Comparison of ENCODE assay signal across 16 cellular contexts in genomic region chrX:19924285-19924684, GRCh38. TPM values are rescaled to one million over a fixed set of nuclear protein-coding genes. Genes with fewer than 3 reads are reported as not detected.
DNase-seq lines count a peak whose midpoint lies in the region; ATAC-seq and TF ChIP-seq lines count a peak whose summit lies in the region.
"Had no signal": no experiment of that assay in that cellular context is flagged by ENCODE, and none has a peak within 500 bp of the region (broad histone marks: within the 10 kb centered on the region; RNA-seq: fewer than 3 reads in every experiment).

No MANE protein-coding gene starts in this region.

- H3K4me3 Mint-ChIP-seq in dendritic cell treated with granulocyte-macrophage colony-stimulating factor and Interleukin-4, amounts not matched to agents 40 ng/mL and 50 ng/mL, for 4 days = no peak overlapping the region
- no peak overlapping the region for H3K4me3 Mint-ChIP-seq in stimulated activated effector memory CD8-positive, alpha-beta T cell treated with anti-CD3 and anti-CD28 coated beads, Interleukin-12 subunit alpha, Interleukin-12 subunit beta, amount 100 ng/mL, for 72 hours
- H3K4me3 Mint-ChIP-seq: naive B cell; stimulated activated naive CD8-positive, alpha-beta T cell treated with anti-CD3 and anti-CD28 coated beads, Interleukin-15, Interleukin-2, amounts not matched to agents 100 ng/mL and 50 ng/mL, for 24 hours had no signal

- no peaks in the 10 kb centered on the region for H3K9me3 Mint-ChIP-seq in dendritic cell treated with granulocyte-macrophage colony-stimulating factor and Interleukin-4, amounts not matched to agents 40 ng/mL and 50 ng/mL, for 4 days
- no peaks in the 10 kb centered on the region for H3K9me3 Mint-ChIP-seq in stimulated activated effector memory CD8-positive, alpha-beta T cell treated with anti-CD3 and anti-CD28 coated beads, Interleukin-12 subunit alpha, Interleukin-12 subunit beta, amount 100 ng/mL, for 72 hours
- H3K9me3 Mint-ChIP-seq: activated T-helper 2 cell treated with anti-CD3 and anti-CD28 coated beads, Interferon-gamma antibody, Interleukin-2, Interleukin-4, amounts not matched to agents 10 μg/mL and 5 μg/mL and 100 μg/mL, durations not matched to agents 14 hours and 24 hours and 36 hours; naive B cell; stimulated activated naive CD8-positive, alpha-beta T cell treated with anti-CD3 and anti-CD28 coated beads, Interleukin-15, Interleukin-2, amounts not matched to agents 100 ng/mL and 50 ng/mL, for 24 hours had no signal

- H3K27ac ChIP-seq in HL-60 (replicated peaks) = no peak overlapping the region
- H3K27ac ChIP-seq: PC-9, prostate gland had no signal

- DNase-seq in HL-60 (ENCODE audit: low read depth in 1 of 2, low spot score in 1 of 2) (peak; percentile 9 to 37), NOMO-1 treated with DMSO at 0.1 percent for 48 hours (lab: John Stamatoyannopoulos, UW; ENCODE audit: unreplicated experiment) (peak; percentile 89), sciatic nerve (ENCODE audit: low spot score) (no peak)
- DNase-seq in stimulated activated CD4-positive, alpha-beta T cell treated with anti-CD3 and anti-CD28 coated beads, Interleukin-15, amount 100 ng/mL, for 24 hours = no peak
- no peak for DNase-seq in stimulated activated effector memory CD8-positive, alpha-beta T cell treated with anti-CD3 and anti-CD28 coated beads, Interleukin-12 subunit alpha, Interleukin-12 subunit beta, amount 100 ng/mL, for 72 hours (ENCODE audit: low spot score in 2 of 2)
- DNase-seq: DND-41, naive B cell, NCI-H1930, NCI-H510A, PC-9 had no signal

- H3K27ac Mint-ChIP-seq in dendritic cell treated with granulocyte-macrophage colony-stimulating factor and Interleukin-4, amounts not matched to agents 40 ng/mL and 50 ng/mL, for 4 days = peak overlapping the region; percentile 74
- H3K27ac Mint-ChIP-seq in stimulated activated effector memory CD8-positive, alpha-beta T cell treated with anti-CD3 and anti-CD28 coated beads, Interleukin-12 subunit alpha, Interleukin-12 subunit beta, amount 100 ng/mL, for 72 hours = no peak overlapping the region
- H3K27ac Mint-ChIP-seq: activated T-helper 2 cell treated with anti-CD3 and anti-CD28 coated beads, Interferon-gamma antibody, Interleukin-2, Interleukin-4, amounts not matched to agents 10 μg/mL and 5 μg/mL and 100 μg/mL, durations not matched to agents 14 hours and 24 hours and 36 hours; stimulated activated naive CD8-positive, alpha-beta T cell treated with anti-CD3 and anti-CD28 coated beads, Interleukin-15, Interleukin-2, amounts not matched to agents 100 ng/mL and 50 ng/mL, for 24 hours had no signal

- H3K27me3 ChIP-seq in HL-60 (ENCODE audit: insufficient read depth, poor library complexity, severe bottlenecking) = no peaks in the 10 kb centered on the region

- H3K4me3 ChIP-seq in HL-60 (replicated peaks; ENCODE audit: insufficient read depth, low read length) = no peak overlapping the region
- H3K4me3 ChIP-seq: PC-9, prostate gland had no signal

- intact Hi-C loops in dendritic cell treated with granulocyte-macrophage colony-stimulating factor and Interleukin-4, amounts not matched to agents 40 ng/mL and 50 ng/mL, for 4 days (cut with micrococcal nuclease) = loop anchor here (10.0 kb wide), 1 partner anchor 51 kb away; no protein-coding TSS in a partner anchor
- intact Hi-C loops in sciatic nerve (cut with DNase I) = no loop called here

- peaks cover 17% of the 10 kb centered on the region for H3K4me1 Mint-ChIP-seq in dendritic cell treated with granulocyte-macrophage colony-stimulating factor and Interleukin-4, amounts not matched to agents 40 ng/mL and 50 ng/mL, for 4 days (ENCODE audit: low read depth)
- no peaks in the 10 kb centered on the region for H3K4me1 Mint-ChIP-seq in stimulated activated effector memory CD8-positive, alpha-beta T cell treated with anti-CD3 and anti-CD28 coated beads, Interleukin-12 subunit alpha, Interleukin-12 subunit beta, amount 100 ng/mL, for 72 hours
- H3K4me1 Mint-ChIP-seq: naive B cell had no signal

- no peak for TF ChIP-seq CTCF in HL-60 (IDR thresholded peaks at IDR 0.05; ENCODE audit: insufficient read depth, low read length)

- H3K27me3 Mint-ChIP-seq in dendritic cell treated with granulocyte-macrophage colony-stimulating factor and Interleukin-4, amounts not matched to agents 40 ng/mL and 50 ng/mL, for 4 days = no peaks in the 10 kb centered on the region
- H3K27me3 Mint-ChIP-seq: naive B cell; stimulated activated naive CD8-positive, alpha-beta T cell treated with anti-CD3 and anti-CD28 coated beads, Interleukin-15, Interleukin-2, amounts not matched to agents 100 ng/mL and 50 ng/mL, for 24 hours had no signal

- peaks cover 38% of the 10 kb centered on the region for H3K36me3 Mint-ChIP-seq in dendritic cell treated with granulocyte-macrophage colony-stimulating factor and Interleukin-4, amounts not matched to agents 40 ng/mL and 50 ng/mL, for 4 days (ENCODE audit: low read depth)
- H3K36me3 Mint-ChIP-seq in stimulated activated effector memory CD8-positive, alpha-beta T cell treated with anti-CD3 and anti-CD28 coated beads, Interleukin-12 subunit alpha, Interleukin-12 subunit beta, amount 100 ng/mL, for 72 hours = peaks cover 10% of the 10 kb centered on the region

- ATAC-seq in sciatic nerve (peak; percentile 56), HG03196 (IDR thresholded peaks at IDR 0.05; ENCODE audit: unreplicated experiment) (no peak), GM21381 (IDR thresholded peaks at IDR 0.05; ENCODE audit: unreplicated experiment) (no peak)
- ATAC-seq in stimulated activated effector memory CD8-positive, alpha-beta T cell treated with anti-CD3 and anti-CD28 coated beads, Interleukin-12 subunit alpha, Interleukin-12 subunit beta, amount 100 ng/mL, for 72 hours = no peak

RNA-seq across cellular contexts. Expression of gene SH3KBP1, which starts 36.9 kb away (rescaled TPM):
- 36.3 TPM for total RNA-seq in sciatic nerve

Comparison
In these comparisons a context has a peak if more than half of its experiments do, and no peak if none do; other contexts are left out.
1. DNase-seq: peak in HL-60 (2 of 2) and NOMO-1 treated with DMSO at 0.1 percent for 48 hours (single experiment); none in sciatic nerve (single experiment), stimulated activated CD4-positive, alpha-beta T cell treated with anti-CD3 and anti-CD28 coated beads, Interleukin-15, amount 100 ng/mL, for 24 hours (single experiment) and stimulated activated effector memory CD8-positive, alpha-beta T cell treated with anti-CD3 and anti-CD28 coated beads, Interleukin-12 subunit alpha, Interleukin-12 subunit beta, amount 100 ng/mL, for 72 hours (0 of 2).